In the genomic region with DNA sequence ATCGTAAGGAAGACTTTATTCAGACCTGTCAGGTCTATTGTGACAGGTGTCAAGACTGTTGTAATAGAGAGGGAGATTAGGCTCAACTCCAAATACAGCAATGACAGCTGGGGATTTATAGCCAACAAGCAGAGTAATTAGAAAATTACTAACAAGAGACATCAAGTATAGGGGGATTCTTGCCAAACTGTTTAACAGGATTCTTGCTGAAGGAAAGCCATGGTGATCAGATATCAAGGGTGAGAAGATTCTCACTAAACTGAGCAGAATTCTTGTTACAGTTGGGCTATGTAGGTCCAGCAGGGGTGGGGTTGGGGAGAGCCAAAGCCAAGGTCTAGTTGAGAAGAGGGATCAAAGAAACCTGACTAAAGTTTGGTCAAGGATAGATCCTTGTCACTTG, we compare ENCODE assay signal across 26 cellular contexts.
DNase-seq lines count a peak whose midpoint lies in the region.
"Had no signal": no experiment of that assay in that cellular context is flagged by ENCODE, and none has a peak within 500 bp of the region (broad histone marks: within the 10 kb centered on the region; RNA-seq: fewer than 3 reads in every experiment).

No MANE protein-coding gene starts in this region.

- H3K79me2 ChIP-seq in mesendoderm (ENCODE audit: control insufficient read depth, insufficient read depth, low read length): no peaks in the 10 kb centered on the region

- H3K4ac ChIP-seq in mesendoderm (ENCODE audit: low read depth, low read length): no peak overlapping the region

- no peaks in the 10 kb centered on the region for H3K4me1 ChIP-seq in mesendoderm (ENCODE audit: control insufficient read depth, low read depth, low read length)
- H3K4me1 ChIP-seq: adrenal gland, left ventricle myocardium inferior, upper lobe of left lung had no signal

- no peak overlapping the region for H3K27ac ChIP-seq in mesendoderm (ENCODE audit: low read depth, low read length)
- H3K27ac ChIP-seq: 22Rv1, adrenal gland, brain microvascular endothelial cell, left ventricle myocardium inferior, skin epidermis, upper lobe of left lung had no signal

- H3K4me2 ChIP-seq in mesendoderm (ENCODE audit: low read length): no peak overlapping the region

- H3K4me3 Mint-ChIP-seq in activated naive CD4-positive, alpha-beta T cell treated with anti-CD3 and anti-CD28 coated beads, Interleukin-2, amount 10 ng/mL, durations not matched to agents 7 days and 5 days: no peak overlapping the region
- H3K4me3 Mint-ChIP-seq: activated T-cell treated with anti-CD3 and anti-CD28 coated beads, Interleukin-2, amount 50 U/mL, for 24 hours; CD8-positive, alpha-beta T cell; naive thymus-derived CD8-positive, alpha-beta T cell; T-helper 1 cell treated with Interleukin-12 subunit alpha and Interleukin-12 subunit beta and Interleukin-4 antibody, amounts not matched to agents 30 μg/mL and 1 μg/mL, for 36 hours had no signal

- no peak overlapping the region for H2BK15ac ChIP-seq in mesendoderm (replicated peaks; ENCODE audit: low read depth)

- H3K79me1 ChIP-seq in mesendoderm (ENCODE audit: low read length): no peaks in the 10 kb centered on the region

- H3K27me3 Mint-ChIP-seq in activated naive CD4-positive, alpha-beta T cell treated with anti-CD3 and anti-CD28 coated beads, Interleukin-2, amount 10 ng/mL, durations not matched to agents 7 days and 5 days: no peaks in the 10 kb centered on the region
- H3K27me3 Mint-ChIP-seq: activated T-cell treated with anti-CD3 and anti-CD28 coated beads, Interleukin-2, amount 50 U/mL, for 24 hours had no signal

- H3K9ac ChIP-seq in mesendoderm (ENCODE audit: low read length): no peak overlapping the region

- CTCF ChIA-PET in activated naive CD4-positive, alpha-beta T cell treated with anti-CD3 and anti-CD28 coated beads, Interleukin-2, amount 10 ng/mL, durations not matched to agents 7 days and 5 days (lab: Charles Lee): no interaction called here

- DNase-seq in DMS153 (lab: John Stamatoyannopoulos, UW) (peak; percentile 33), DMS153 treated with DMSO at 0.1 percent for 48 hours (lab: John Stamatoyannopoulos, UW; ENCODE audit: unreplicated experiment) (no peak), NCI-H146 treated with DMSO at 0.1 percent for 48 hours (lab: John Stamatoyannopoulos, UW; ENCODE audit: unreplicated experiment) (peak; percentile 36), NCI-H82 treated with DMSO at 0.1 percent for 48 hours (lab: John Stamatoyannopoulos, UW; ENCODE audit: unreplicated experiment) (peak; percentile 14), mesendoderm (peak; percentile 79), NCI-H2107 (lab: John Stamatoyannopoulos, UW) (no peak), NCI-H128 (lab: John Stamatoyannopoulos, UW; ENCODE audit: unreplicated experiment) (no peak)
- DNase-seq in activated naive CD4-positive, alpha-beta T cell treated with anti-CD3 and anti-CD28 coated beads, Interleukin-2, amount 10 ng/mL, durations not matched to agents 7 days and 5 days: no peak
- DNase-seq: activated CD4-positive, alpha-beta T cell treated with anti-CD3 and anti-CD28 coated beads for 4 hours; activated CD8-positive, alpha-beta memory T cell treated with anti-CD3 and anti-CD28 coated beads for 24 hours; activated T-cell treated with anti-CD3 and anti-CD28 coated beads, Interleukin-2, amount 50 U/mL, for 24 hours; adrenal gland; AML-193; brain microvascular endothelial cell; CD8-positive, alpha-beta T cell; DMS79; effector CD8-positive, alpha-beta T cell; head of caudate nucleus; left ventricle myocardium inferior; naive thymus-derived CD8-positive, alpha-beta T cell; NCI-H1048; NCI-H446; upper lobe of left lung had no signal

- no peak overlapping the region for H4K5ac ChIP-seq in mesendoderm (ENCODE audit: low read length)

- H3K9me3 Mint-ChIP-seq in activated naive CD4-positive, alpha-beta T cell treated with anti-CD3 and anti-CD28 coated beads, Interleukin-2, amount 10 ng/mL, durations not matched to agents 7 days and 5 days: peaks cover 14% of the 10 kb centered on the region

- H3K27ac Mint-ChIP-seq in activated naive CD4-positive, alpha-beta T cell treated with anti-CD3 and anti-CD28 coated beads, Interleukin-2, amount 10 ng/mL, durations not matched to agents 7 days and 5 days: no peak overlapping the region
- H3K27ac Mint-ChIP-seq: activated T-cell treated with anti-CD3 and anti-CD28 coated beads, Interleukin-2, amount 50 U/mL, for 24 hours; CD8-positive, alpha-beta T cell; naive thymus-derived CD8-positive, alpha-beta T cell; T-helper 1 cell treated with Interleukin-12 subunit alpha and Interleukin-12 subunit beta and Interleukin-4 antibody, amounts not matched to agents 30 μg/mL and 1 μg/mL, for 36 hours had no signal

- no peak overlapping the region for H2BK5ac ChIP-seq in mesendoderm (ENCODE audit: low read length)

- no peaks in the 10 kb centered on the region for H3K4me1 Mint-ChIP-seq in activated naive CD4-positive, alpha-beta T cell treated with anti-CD3 and anti-CD28 coated beads, Interleukin-2, amount 10 ng/mL, durations not matched to agents 7 days and 5 days
- H3K4me1 Mint-ChIP-seq: naive thymus-derived CD8-positive, alpha-beta T cell had no signal

- H3K18ac ChIP-seq in mesendoderm (ENCODE audit: low read length): no peak overlapping the region

- no peak overlapping the region for H3K56ac ChIP-seq in mesendoderm (ENCODE audit: low read length)

- H3K36me3 Mint-ChIP-seq in activated naive CD4-positive, alpha-beta T cell treated with anti-CD3 and anti-CD28 coated beads, Interleukin-2, amount 10 ng/mL, durations not matched to agents 7 days and 5 days: no peaks in the 10 kb centered on the region
- H3K36me3 Mint-ChIP-seq: CD8-positive, alpha-beta T cell had no signal

- H3K23ac ChIP-seq in mesendoderm (ENCODE audit: low read length): no peak overlapping the region

- H2BK120ac ChIP-seq in mesendoderm (ENCODE audit: low read depth, low read length): no peak overlapping the region

- no CpG with 5 or more reads among the region's 1 CpG for WGBS in mesendoderm (ENCODE audit: extremely low coverage, insufficient coverage, low lambda C conversion rate)

- H3K4me3 ChIP-seq in mesendoderm (ENCODE audit: low read length): no peak overlapping the region
- H3K4me3 ChIP-seq: adrenal gland, left ventricle myocardium inferior, skin epidermis, upper lobe of left lung had no signal

- no peak overlapping the region for H4K8ac ChIP-seq in mesendoderm (ENCODE audit: low read depth, low read length)

- H2AK5ac ChIP-seq in mesendoderm (ENCODE audit: low read length): no peak overlapping the region

- no peaks in the 10 kb centered on the region for H3K27me3 ChIP-seq in mesendoderm (ENCODE audit: insufficient read depth, low read length, poor library complexity)
- H3K27me3 ChIP-seq: adrenal gland, brain microvascular endothelial cell, upper lobe of left lung had no signal

- no peaks in the 10 kb centered on the region for H3K36me3 ChIP-seq in mesendoderm (ENCODE audit: control insufficient read depth, insufficient read depth, low read length)
- H3K36me3 ChIP-seq: adrenal gland, brain microvascular endothelial cell, left ventricle myocardium inferior, upper lobe of left lung had no signal

Comparison
In these comparisons a context has a peak if more than half of its experiments do, and no peak if none do; other contexts are left out.
1. DNase-seq: peak in DMS153 (single experiment), NCI-H146 treated with DMSO at 0.1 percent for 48 hours (single experiment), NCI-H82 treated with DMSO at 0.1 percent for 48 hours (single experiment) and mesendoderm (single experiment); none in DMS153 treated with DMSO at 0.1 percent for 48 hours (single experiment), activated naive CD4-positive, alpha-beta T cell treated with anti-CD3 and anti-CD28 coated beads, Interleukin-2, amount 10 ng/mL, durations not matched to agents 7 days and 5 days (single experiment), NCI-H2107 (single experiment) and NCI-H128 (single experiment).